In the genomic region with DNA sequence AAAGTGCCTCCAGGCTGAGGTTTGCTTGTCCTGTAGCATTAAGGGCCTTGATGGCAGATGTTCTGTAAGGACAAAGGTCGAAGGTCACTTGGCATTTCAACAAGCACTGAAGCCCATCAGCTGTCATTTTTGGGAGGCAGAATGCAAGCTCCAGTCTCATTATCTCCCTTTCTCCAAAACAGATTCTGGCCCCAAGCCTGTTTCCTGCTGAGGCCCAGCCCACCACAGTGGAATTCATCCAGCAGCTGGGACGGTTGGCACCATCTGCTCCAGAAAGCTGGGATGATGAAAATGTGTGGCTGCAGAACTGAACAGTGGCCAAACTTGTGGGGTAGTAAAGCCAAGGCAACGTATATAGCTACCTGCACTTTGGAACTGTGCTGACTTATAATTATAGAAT, we compare ENCODE assay signal across 15 cellular contexts. TPM values are rescaled to one million over a fixed set of nuclear protein-coding genes. Genes with fewer than 3 reads are reported as not detected.
A peak's percentile ranks its signal among the peaks of the same experiment; 100 is the strongest.
DNase-seq lines count a peak whose midpoint lies in the region; ATAC-seq and TF ChIP-seq lines count a peak whose summit lies in the region.
"Had no signal": no experiment of that assay in that cellular context is flagged by ENCODE, and none has a peak within 500 bp of the region (broad histone marks: within the 10 kb centered on the region; RNA-seq: fewer than 3 reads in every experiment).

No MANE protein-coding gene starts in this region.

- H3K27ac ChIP-seq in C4-2B = peak overlapping the region; percentile 61; the same call in 1 of the 2 replicates
- H3K27ac ChIP-seq in liver (ENCODE audit: low read depth in 1 of 2, low read length in 2 of 2) = no peak overlapping the region
- H3K27ac ChIP-seq: sigmoid colon, SK-N-MC had no signal

- WGBS in liver = 28% methylated on average over 3 of the region's 3 CpGs

- no peak for ATAC-seq in HG03520 (IDR thresholded peaks at IDR 0.05; ENCODE audit: unreplicated experiment)
- ATAC-seq in GM19395 (IDR thresholded peaks at IDR 0.05; ENCODE audit: unreplicated experiment) = no peak
- ATAC-seq: activated naive CD4-positive, alpha-beta T cell treated with anti-CD3 and anti-CD28 coated beads, Interleukin-2, amount 50 U/mL, for 72 hours; natural killer cell had no signal

- DNase-seq in MG63 = peak; percentile 76
- DNase-seq in cerebellum (ENCODE audit: low spot score) = peak; percentile 10
- no peak for DNase-seq in NCI-H1048 (lab: John Stamatoyannopoulos, UW)
- no peak for DNase-seq in stimulated activated naive CD4-positive, alpha-beta T cell treated with Interleukin-2 at 50 U/mL for 16 hours (lab: John Stamatoyannopoulos, UW)
- DNase-seq: natural killer cell, NCI-H1436, sigmoid colon had no signal

- H3K9ac ChIP-seq in liver (ENCODE audit: low read depth in 1 of 2, low read length in 2 of 2) = no peak overlapping the region

- H3K4me3 ChIP-seq in MG63 (no peak overlapping the region), liver (ENCODE audit: low read depth in 1 of 3, low read length in 3 of 3) (no peak overlapping the region)
- H3K4me3 ChIP-seq: sigmoid colon, SK-N-MC had no signal

- peak; percentile 31 to 50 for TF ChIP-seq RAD21 in liver (IDR thresholded peaks at IDR 0.05)

- H3K27me3 ChIP-seq in MG63 = no peaks in the 10 kb centered on the region
- H3K27me3 ChIP-seq in liver (ENCODE audit: control insufficient read depth in 4 of 4, insufficient read depth in 4 of 4, low read length in 3 of 4) = no peaks in the 10 kb centered on the region
- H3K27me3 ChIP-seq: sigmoid colon had no signal

- H3K9me3 ChIP-seq in MG63 (no peaks in the 10 kb centered on the region), liver (ENCODE audit: control insufficient read depth in 4 of 4, low read length in 3 of 4) (no peaks in the 10 kb centered on the region)
- H3K9me3 ChIP-seq: sigmoid colon had no signal

- peaks cover 11 to 47% (median 36%) of the 10 kb centered on the region in 4 donors for H3K4me1 ChIP-seq in liver (ENCODE audit: control insufficient read depth in 4 of 4, insufficient read depth in 4 of 4, low read length in 3 of 4)

- TF ChIP-seq CTCF in C4-2B (conservative IDR thresholded peaks at IDR 0.05) (no peak), liver (IDR thresholded peaks at IDR 0.05; ENCODE audit: low read depth, low read length, missing input control) (no peak)

- H3K36me3 ChIP-seq in MG63 (no peaks in the 10 kb centered on the region), liver (ENCODE audit: control insufficient read depth in 4 of 4, insufficient read depth in 3 of 4, low read depth in 1 of 4, low read length in 3 of 4) (peaks cover 0 to 9% (median 2%) of the 10 kb centered on the region in 4 donors)

TF ChIP-seq in liver, 16 proteins besides CTCF, POLR2A, EP300 and RAD21:
- TF ChIP-seq ZBTB33 (IDR thresholded peaks at IDR 0.05) = peak; percentile 29
- TF ChIP-seq ATF3 (IDR thresholded peaks at IDR 0.05) = peak; percentile 80
- peak; percentile 43 to 68 for TF ChIP-seq JUND (IDR thresholded peaks at IDR 0.05)
- peak; percentile 95 for TF ChIP-seq NR2F2 (IDR thresholded peaks at IDR 0.05)
- no peak for TF ChIP-seq EGR1 (IDR thresholded peaks at IDR 0.05; ENCODE audit: low read depth in 2 of 2)
- TF ChIP-seq TAF1 (conservative IDR thresholded peaks at IDR 0.05) = no peak
- peak; percentile 44 for TF ChIP-seq YY1 (IDR thresholded peaks at IDR 0.05)
- peak; percentile 61 for TF ChIP-seq MAX (IDR thresholded peaks at IDR 0.05)
- TF ChIP-seq GABPA (IDR thresholded peaks at IDR 0.05 in 1 of 2, conservative IDR thresholded peaks at IDR 0.05 in 1 of 2) = no peak
- TF ChIP-seq, protein P1, sequence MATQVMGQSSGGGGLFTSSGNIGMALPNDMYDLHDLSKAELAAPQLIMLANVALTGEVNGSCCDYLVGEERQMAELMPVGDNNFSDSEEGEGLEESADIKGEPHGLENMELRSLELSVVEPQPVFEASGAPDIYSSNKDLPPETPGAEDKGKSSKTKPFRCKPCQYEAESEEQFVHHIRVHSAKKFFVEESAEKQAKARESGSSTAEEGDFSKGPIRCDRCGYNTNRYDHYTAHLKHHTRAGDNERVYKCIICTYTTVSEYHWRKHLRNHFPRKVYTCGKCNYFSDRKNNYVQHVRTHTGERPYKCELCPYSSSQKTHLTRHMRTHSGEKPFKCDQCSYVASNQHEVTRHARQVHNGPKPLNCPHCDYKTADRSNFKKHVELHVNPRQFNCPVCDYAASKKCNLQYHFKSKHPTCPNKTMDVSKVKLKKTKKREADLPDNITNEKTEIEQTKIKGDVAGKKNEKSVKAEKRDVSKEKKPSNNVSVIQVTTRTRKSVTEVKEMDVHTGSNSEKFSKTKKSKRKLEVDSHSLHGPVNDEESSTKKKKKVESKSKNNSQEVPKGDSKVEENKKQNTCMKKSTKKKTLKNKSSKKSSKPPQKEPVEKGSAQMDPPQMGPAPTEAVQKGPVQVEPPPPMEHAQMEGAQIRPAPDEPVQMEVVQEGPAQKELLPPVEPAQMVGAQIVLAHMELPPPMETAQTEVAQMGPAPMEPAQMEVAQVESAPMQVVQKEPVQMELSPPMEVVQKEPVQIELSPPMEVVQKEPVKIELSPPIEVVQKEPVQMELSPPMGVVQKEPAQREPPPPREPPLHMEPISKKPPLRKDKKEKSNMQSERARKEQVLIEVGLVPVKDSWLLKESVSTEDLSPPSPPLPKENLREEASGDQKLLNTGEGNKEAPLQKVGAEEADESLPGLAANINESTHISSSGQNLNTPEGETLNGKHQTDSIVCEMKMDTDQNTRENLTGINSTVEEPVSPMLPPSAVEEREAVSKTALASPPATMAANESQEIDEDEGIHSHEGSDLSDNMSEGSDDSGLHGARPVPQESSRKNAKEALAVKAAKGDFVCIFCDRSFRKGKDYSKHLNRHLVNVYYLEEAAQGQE (IDR thresholded peaks at IDR 0.05) = no peak
- TF ChIP-seq HNF4A (conservative IDR thresholded peaks at IDR 0.05) = peak; percentile 91 to 92
- TF ChIP-seq RXRA (IDR thresholded peaks at IDR 0.05) = peak; percentile 87 to 94
- TF ChIP-seq FOXA1 (IDR thresholded peaks at IDR 0.05) = no peak
- TF ChIP-seq SP1 (IDR thresholded peaks at IDR 0.05) = peak; percentile 84
- TF ChIP-seq HNF4G (IDR thresholded peaks at IDR 0.05) = peak; percentile 79
- no peak for TF ChIP-seq FOXA2 (IDR thresholded peaks at IDR 0.05)
TF ChIP-seq in liver: peak in this region for 10.

RNA-seq across cellular contexts. Expression of gene PPEF2, which starts 17.7 kb away (rescaled TPM):
- not detected in 2 replicates for total RNA-seq in MG63 (2014; rRNA removed; shearing (Covaris generic); ENCODE audit: low replicate concordance)
- total RNA-seq in cerebellum (not detected), liver (under 1 TPM in 1 of 2 donors, not detected in 1; 0.17 TPM)
- polyA plus RNA-seq in liver = not detected
- total RNA-seq: dermis microvascular lymphatic vessel endothelial cell, kidney epithelial cell had no signal

RNA-seq across cellular contexts. Expression of gene NAAA, which starts 20.9 kb away (rescaled TPM):
- total RNA-seq in MG63 (2014; rRNA removed; shearing (Covaris generic); ENCODE audit: low replicate concordance) = 1.4 and 1.6 TPM in 2 replicates
- total RNA-seq in cerebellum (7.4 TPM), liver (100 to 1,000 TPM in 1 of 2 donors, 10 to 100 TPM in 1; 49.4 to 122 TPM)
- polyA plus RNA-seq in liver = 10 to 100 TPM; 42.2 to 65.1 TPM

Comparison
In these comparisons a context has a peak if more than half of its experiments do, and no peak if none do; other contexts are left out.
1. DNase-seq: peak in MG63 (single experiment) and cerebellum (single experiment); none in NCI-H1048 (single experiment) and stimulated activated naive CD4-positive, alpha-beta T cell treated with Interleukin-2 at 50 U/mL for 16 hours (single experiment).